19 cellular contexts compared by ENCODE assay signal in the genomic region with DNA sequence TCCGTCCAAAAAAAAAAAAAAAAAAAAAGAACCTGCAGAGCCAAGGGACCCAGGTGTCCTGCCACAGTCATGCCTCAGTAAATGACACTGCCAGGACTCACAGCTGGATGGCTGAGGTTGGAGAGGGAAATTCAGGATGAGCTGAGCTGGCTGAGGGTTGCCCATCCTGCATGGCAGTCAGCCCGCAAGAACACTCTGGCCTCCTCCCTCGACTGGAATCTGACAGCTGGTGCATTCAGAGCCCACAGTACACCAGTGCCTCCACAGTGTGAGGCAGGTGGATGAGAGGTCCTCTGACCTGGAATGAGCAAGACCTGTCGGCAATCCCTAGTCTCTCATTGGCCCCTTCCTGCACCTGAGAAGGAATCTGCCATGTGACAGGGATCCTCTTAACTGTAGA.
DNase-seq lines count a peak whose midpoint lies in the region; ATAC-seq and TF ChIP-seq lines count a peak whose summit lies in the region.
"Had no signal": no experiment of that assay in that cellular context is flagged by ENCODE, and none has a peak within 500 bp of the region (broad histone marks: within the 10 kb centered on the region; RNA-seq: fewer than 3 reads in every experiment).

No MANE protein-coding gene starts in this region.

- 67 to 93% (median 71%) methylated on average over 4 of the region's 4 CpGs for WGBS in spleen, 5 donors
- WGBS in testis, 2 donors = 72 to 89% methylated on average over 4 of the region's 4 CpGs

- no peaks in the 10 kb centered on the region for H3K9me3 Mint-ChIP-seq in activated CD4-positive, alpha-beta T cell treated with anti-CD3 and anti-CD28 coated beads, Interleukin-2, amount 10 ng/mL, durations not matched to agents 7 days and 5 days
- H3K9me3 Mint-ChIP-seq in IgD-negative memory B cell = no peaks in the 10 kb centered on the region
- no peaks in the 10 kb centered on the region for H3K9me3 Mint-ChIP-seq in activated CD8-positive, alpha-beta T cell treated with anti-CD3 and anti-CD28 coated beads, Interleukin-2, amount 10 ng/mL, durations not matched to agents 7 days and 5 days (ENCODE audit: insufficient read depth)

- H3K4me1 Mint-ChIP-seq in activated CD4-positive, alpha-beta T cell treated with anti-CD3 and anti-CD28 coated beads, Interleukin-2, amount 10 ng/mL, durations not matched to agents 7 days and 5 days = peaks cover 84% of the 10 kb centered on the region
- H3K4me1 Mint-ChIP-seq in IgD-negative memory B cell = peaks cover 35 to 56% (median 53%) of the 10 kb centered on the region in 3 donors
- peaks cover 78% of the 10 kb centered on the region for H3K4me1 Mint-ChIP-seq in activated CD8-positive, alpha-beta T cell treated with anti-CD3 and anti-CD28 coated beads, Interleukin-2, amount 10 ng/mL, durations not matched to agents 7 days and 5 days (ENCODE audit: low read depth)

- H3K36me3 ChIP-seq in spleen (peaks cover 0 to 70% (median 38%) of the 10 kb centered on the region in 6 donors), testis (ENCODE audit: low read depth, missing control alignments) (no peaks in the 10 kb centered on the region)
- H3K36me3 ChIP-seq: tibial nerve had no signal

- H3K27me3 ChIP-seq in spleen (replicated peaks in 1 of 7) (no peaks in the 10 kb centered on the region), testis (no peaks in the 10 kb centered on the region)

- peak overlapping the region; percentile 63 for H3K27ac Mint-ChIP-seq in activated CD4-positive, alpha-beta T cell treated with anti-CD3 and anti-CD28 coated beads, Interleukin-2, amount 10 ng/mL, durations not matched to agents 7 days and 5 days
- H3K27ac Mint-ChIP-seq in IgD-negative memory B cell = peak overlapping the region; percentile 31 to 98 (median 68)
- H3K27ac Mint-ChIP-seq in activated CD8-positive, alpha-beta T cell treated with anti-CD3 and anti-CD28 coated beads, Interleukin-2, amount 10 ng/mL, durations not matched to agents 7 days and 5 days = peak overlapping the region; percentile 48

- no peak for ATAC-seq in activated CD8-positive, alpha-beta T cell treated with anti-CD3 and anti-CD28 coated beads, Interleukin-2, amount 10 ng/mL, durations not matched to agents 7 days and 5 days
- ATAC-seq: stimulated activated naive CD8-positive, alpha-beta T cell treated with anti-CD3 and anti-CD28 coated beads, Interleukin-15, Interleukin-2, amounts not matched to agents 100 U/mL and 50 U/mL, for 24 hours had no signal

- no peak overlapping the region for H3K4me3 Mint-ChIP-seq in activated CD4-positive, alpha-beta T cell treated with anti-CD3 and anti-CD28 coated beads, Interleukin-2, amount 10 ng/mL, durations not matched to agents 7 days and 5 days
- H3K4me3 Mint-ChIP-seq in IgD-negative memory B cell = no peak overlapping the region
- no peak overlapping the region for H3K4me3 Mint-ChIP-seq in activated CD8-positive, alpha-beta T cell treated with anti-CD3 and anti-CD28 coated beads, Interleukin-2, amount 10 ng/mL, durations not matched to agents 7 days and 5 days

- no peak overlapping the region for H3K4me3 ChIP-seq in spleen
- H3K4me3 ChIP-seq in testis = no peak overlapping the region
- H3K4me3 ChIP-seq: HAP-1, lung, tibial nerve had no signal

- CTCF ChIA-PET in activated CD4-positive, alpha-beta T cell treated with anti-CD3 and anti-CD28 coated beads, Interleukin-2, amount 10 ng/mL, durations not matched to agents 7 days and 5 days (lab: Charles Lee) = interaction anchor here (0.6 to 1.6 kb wide), 4 partner anchors 8 to 107 kb away, joined by 3 to 4 read pairs (median 3); no protein-coding TSS in a partner anchor
- CTCF ChIA-PET in activated CD8-positive, alpha-beta T cell treated with anti-CD3 and anti-CD28 coated beads, Interleukin-2, amount 10 ng/mL, durations not matched to agents 7 days and 5 days (lab: Charles Lee) = interaction anchor here (0.7 to 17.2 kb wide), 5 partner anchors 36 to 678 kb away, joined by 3 to 233 read pairs (median 3); a partner anchor contains a TSS

- POLR2A ChIA-PET in activated CD4-positive, alpha-beta T cell treated with anti-CD3 and anti-CD28 coated beads, Interleukin-2, amount 10 ng/mL, durations not matched to agents 7 days and 5 days (lab: Charles Lee) = no interaction called here
- POLR2A ChIA-PET in activated CD8-positive, alpha-beta T cell treated with anti-CD3 and anti-CD28 coated beads, Interleukin-2, amount 10 ng/mL, durations not matched to agents 7 days and 5 days (lab: Charles Lee) = interaction anchor here (1.5 to 2.5 kb wide), 2 partner anchors 94 to 97 kb away, joined by 5 to 14 read pairs; no protein-coding TSS in a partner anchor

- H3K27me3 Mint-ChIP-seq in activated CD4-positive, alpha-beta T cell treated with anti-CD3 and anti-CD28 coated beads, Interleukin-2, amount 10 ng/mL, durations not matched to agents 7 days and 5 days = no peaks in the 10 kb centered on the region
- H3K27me3 Mint-ChIP-seq in IgD-negative memory B cell = peaks cover 2% of the 10 kb centered on the region
- H3K27me3 Mint-ChIP-seq in activated CD8-positive, alpha-beta T cell treated with anti-CD3 and anti-CD28 coated beads, Interleukin-2, amount 10 ng/mL, durations not matched to agents 7 days and 5 days (ENCODE audit: low read depth) = no peaks in the 10 kb centered on the region

- TF ChIP-seq CTCF in spleen (IDR thresholded peaks at IDR 0.05 in 8 of 11, conservative IDR thresholded peaks at IDR 0.05 in 3 of 11) = no peak
- TF ChIP-seq CTCF in testis (IDR thresholded peaks at IDR 0.05) = no peak

- intact Hi-C loops in spleen (cut with DNase I; ENCODE audit: low total_unique reads) (no loop called here), testis (cut with DNase I; ENCODE audit: low total_unique reads) (no loop called here)

- H3K36me3 Mint-ChIP-seq in activated CD4-positive, alpha-beta T cell treated with anti-CD3 and anti-CD28 coated beads, Interleukin-2, amount 10 ng/mL, durations not matched to agents 7 days and 5 days (ENCODE audit: low read depth) = peaks cover 86% of the 10 kb centered on the region
- H3K36me3 Mint-ChIP-seq in IgD-negative memory B cell = peaks cover 15% of the 10 kb centered on the region
- peaks cover 86% of the 10 kb centered on the region for H3K36me3 Mint-ChIP-seq in activated CD8-positive, alpha-beta T cell treated with anti-CD3 and anti-CD28 coated beads, Interleukin-2, amount 10 ng/mL, durations not matched to agents 7 days and 5 days (ENCODE audit: low read depth)

- DNase-seq in activated CD4-positive, alpha-beta T cell treated with anti-CD3 and anti-CD28 coated beads, Interleukin-2, amount 10 ng/mL, durations not matched to agents 7 days and 5 days = no peak
- no peak for DNase-seq in activated CD4-positive, alpha-beta T cell treated with anti-CD3 and anti-CD28 coated beads, Interleukin-2, amount 50 U/mL, for 1 hour
- no peak for DNase-seq in activated CD8-positive, alpha-beta T cell treated with anti-CD3 and anti-CD28 coated beads, Interleukin-2, amount 10 ng/mL, durations not matched to agents 7 days and 5 days
- DNase-seq in spleen (peak; percentile 43), testis (no peak), GM19240 (ENCODE audit: insufficient read length, low spot score) (no peak)
- DNase-seq in stimulated activated CD4-positive, alpha-beta T cell treated with anti-CD3 and anti-CD28 coated beads, Interleukin-4, amount 100 ng/mL, for 1 hour = no peak
- DNase-seq: activated CD4-positive, alpha-beta T cell treated with anti-CD3 and anti-CD28 coated beads for 1 hour; activated CD8-positive, alpha-beta memory T cell treated with anti-CD3 and anti-CD28 coated beads, Interleukin-2, amount 50 U/mL, for 4 hours; activated effector memory CD4-positive, alpha-beta T cell treated with Interleukin-2 at 50 U/mL for 16 hours; kidney glomerular epithelial cell; NCI-H1436; NCI-H510A treated with DMSO at 0.1 percent for 48 hours; small intestine; stimulated activated naive CD8-positive, alpha-beta T cell treated with anti-CD3 and anti-CD28 coated beads, Interleukin-15, Interleukin-2, amounts not matched to agents 100 U/mL and 50 U/mL, for 24 hours had no signal

- peaks cover 46 to 97% (median 63%) of the 10 kb centered on the region in 6 donors for H3K4me1 ChIP-seq in spleen
- H3K4me1 ChIP-seq in testis = peaks cover 14% of the 10 kb centered on the region

- H3K27ac ChIP-seq in spleen (peak overlapping the region in 4 of 8 donors; percentile 80 to 94 (median 82)), testis (no peak overlapping the region)
- H3K27ac ChIP-seq: tibial nerve had no signal

- TF ChIP-seq POLR2A in spleen (IDR thresholded peaks at IDR 0.05) (no peak), testis (IDR thresholded peaks at IDR 0.05) (no peak)

- H3K9me3 ChIP-seq in spleen = no peaks in the 10 kb centered on the region
- H3K9me3 ChIP-seq in testis = no peaks in the 10 kb centered on the region
- H3K9me3 ChIP-seq: HAP-1 had no signal
